9 cellular contexts compared by ENCODE assay signal in the genomic region with DNA sequence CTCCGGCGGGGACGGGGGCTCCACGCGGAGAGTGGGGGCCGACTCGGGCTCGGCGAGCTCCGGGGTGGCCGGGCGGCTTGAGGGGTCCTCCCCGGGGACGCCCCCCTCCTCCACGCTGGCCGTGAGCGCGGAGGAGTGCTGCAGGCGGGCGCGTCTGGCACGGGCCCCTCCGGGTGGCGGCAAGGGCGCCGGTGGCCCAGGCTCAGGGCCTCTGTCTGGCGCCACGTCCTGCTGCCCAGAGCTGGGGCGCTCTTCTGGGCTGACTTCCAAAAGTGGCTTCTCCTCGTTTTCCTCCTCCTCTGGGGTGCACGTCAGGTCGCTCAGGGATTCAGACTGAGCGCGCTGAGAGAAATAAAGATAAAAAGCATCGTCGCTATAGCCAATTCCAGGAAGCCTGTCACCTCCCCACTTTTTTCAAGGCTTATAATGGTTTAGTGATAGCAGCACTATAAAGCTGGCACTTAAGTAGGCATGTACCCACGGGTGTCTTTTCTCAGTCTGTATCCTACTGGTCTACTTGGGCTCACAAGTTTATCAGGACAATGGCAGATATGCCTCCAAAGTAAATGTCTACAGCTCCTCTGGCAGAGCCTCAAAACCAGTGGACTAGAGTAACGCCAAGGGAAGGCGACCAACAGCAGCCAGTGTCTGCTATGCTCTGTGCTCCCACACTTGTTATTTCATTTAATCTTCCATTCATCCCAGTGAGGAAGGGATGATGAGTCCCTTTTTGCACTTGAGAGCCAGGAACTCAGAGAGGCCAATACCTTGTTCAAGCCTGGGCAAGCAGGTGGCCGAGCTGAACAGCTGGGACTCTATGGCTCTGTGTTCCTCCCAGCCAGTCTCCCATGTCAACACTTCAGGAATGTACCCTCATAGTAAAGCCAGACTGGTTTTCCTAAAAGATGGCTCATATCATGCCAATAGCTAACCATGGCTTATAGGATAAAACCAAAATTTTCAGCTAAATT.
DNase-seq lines count a peak whose midpoint lies in the region; ATAC-seq and TF ChIP-seq lines count a peak whose summit lies in the region.
"Had no signal": no experiment of that assay in that cellular context is flagged by ENCODE, and none has a peak within 500 bp of the region (broad histone marks: within the 10 kb centered on the region; RNA-seq: fewer than 3 reads in every experiment).

No MANE protein-coding gene starts in this region.

- intact Hi-C loops in sciatic nerve (cut with DNase I): no loop called here

- H3K36me3 ChIP-seq in GM23248 (ENCODE audit: low read depth) (no peaks in the 10 kb centered on the region), iPS-20b (ENCODE audit: insufficient read depth, low read depth, low read length) (no peaks in the 10 kb centered on the region; the same call in 1 of the 2 replicates)

- H3F3A ChIP-seq in GM23248 (ENCODE audit: insufficient read depth): no peaks in the 10 kb centered on the region

- WGBS in GM23248 (ENCODE audit: low coverage in 1 of 2, low lambda C conversion rate in 2 of 2, missing lambda C conversion rate in 2 of 2), 2 experiments: 27 to 68% methylated on average over 12 to 31 of the region's 40 CpGs

- H4K20me1 ChIP-seq in GM23248 (ENCODE audit: insufficient read depth): no peaks in the 10 kb centered on the region

- H3K27me3 ChIP-seq in GM23248 (replicated peaks; ENCODE audit: insufficient read depth): peaks cover 45% of the 10 kb centered on the region
- peaks cover 61% of the 10 kb centered on the region for H3K27me3 ChIP-seq in iPS-20b (ENCODE audit: insufficient read depth, low read length)

- peak overlapping the region; percentile 20 for H3K4me2 ChIP-seq in GM23248 (ENCODE audit: unreplicated experiment)
- H3K4me2 ChIP-seq: KMS-11 had no signal

- H3K9ac ChIP-seq in GM23248: no peak overlapping the region
- H3K9ac ChIP-seq in iPS-20b (ENCODE audit: low read depth, low read length): no peak overlapping the region; the same call in 1 of the 2 replicates
- H3K9ac ChIP-seq: KMS-11 had no signal

- H3K4me3 ChIP-seq in GM23248 (no peak overlapping the region), astrocyte of the cerebellum (ENCODE audit: low read depth, low read length) (peak overlapping the region; percentile 21), iPS-20b (ENCODE audit: low read length) (peak overlapping the region; percentile 54; the same call in 1 of the 2 replicates)

- no peaks in the 10 kb centered on the region for H3K9me2 ChIP-seq in GM23248 (ENCODE audit: insufficient read depth)

- H3K4me1 ChIP-seq in GM23248 (ENCODE audit: insufficient read depth) (no peaks in the 10 kb centered on the region), iPS-20b (ENCODE audit: insufficient read depth, low read length) (no peaks in the 10 kb centered on the region)

- H3K27ac ChIP-seq in GM23248 (no peak overlapping the region), iPS-20b (ENCODE audit: low read length) (no peak overlapping the region)
- H3K27ac ChIP-seq: KMS-11 had no signal

- no peaks in the 10 kb centered on the region for H3K9me3 ChIP-seq in GM23248 (ENCODE audit: low read depth)
- no peaks in the 10 kb centered on the region for H3K9me3 ChIP-seq in iPS-20b (ENCODE audit: insufficient read depth, low read depth, low read length)

- in situ Hi-C loops in GM23248 (cut with MboI): no loop called here
- in situ Hi-C loops in astrocyte of the cerebellum (cut with HindIII; ENCODE audit: low sequenced_read_pairs): no loop called here

- no peak for TF ChIP-seq CTCF in astrocyte of the cerebellum (IDR thresholded peaks at IDR 0.05; ENCODE audit: low read depth, low read length, missing control alignments)

- DNase-seq in GM23248 (no peak), astrocyte of the cerebellum (ENCODE audit: low read depth) (no peak), sciatic nerve (ENCODE audit: low spot score) (no peak), midbrain (lab: John Stamatoyannopoulos, UW) (no peak), 8988T (no peak)
- DNase-seq in activated CD8-positive, alpha-beta memory T cell treated with anti-CD3 and anti-CD28 coated beads, Interleukin-2, amount 50 U/mL, for 48 hours: no peak

- ATAC-seq in sciatic nerve (peak; percentile 23), GM21619 (IDR thresholded peaks at IDR 0.05; ENCODE audit: unreplicated experiment) (no peak)

- no peaks in the 10 kb centered on the region for H3K79me2 ChIP-seq in GM23248 (ENCODE audit: insufficient read depth)

- peak overlapping the region; percentile 48; the same call in 1 of the 2 replicates for H2AFZ ChIP-seq in GM23248
